Comparison of ENCODE assay signal across 1 cellular context in the genomic region with DNA sequence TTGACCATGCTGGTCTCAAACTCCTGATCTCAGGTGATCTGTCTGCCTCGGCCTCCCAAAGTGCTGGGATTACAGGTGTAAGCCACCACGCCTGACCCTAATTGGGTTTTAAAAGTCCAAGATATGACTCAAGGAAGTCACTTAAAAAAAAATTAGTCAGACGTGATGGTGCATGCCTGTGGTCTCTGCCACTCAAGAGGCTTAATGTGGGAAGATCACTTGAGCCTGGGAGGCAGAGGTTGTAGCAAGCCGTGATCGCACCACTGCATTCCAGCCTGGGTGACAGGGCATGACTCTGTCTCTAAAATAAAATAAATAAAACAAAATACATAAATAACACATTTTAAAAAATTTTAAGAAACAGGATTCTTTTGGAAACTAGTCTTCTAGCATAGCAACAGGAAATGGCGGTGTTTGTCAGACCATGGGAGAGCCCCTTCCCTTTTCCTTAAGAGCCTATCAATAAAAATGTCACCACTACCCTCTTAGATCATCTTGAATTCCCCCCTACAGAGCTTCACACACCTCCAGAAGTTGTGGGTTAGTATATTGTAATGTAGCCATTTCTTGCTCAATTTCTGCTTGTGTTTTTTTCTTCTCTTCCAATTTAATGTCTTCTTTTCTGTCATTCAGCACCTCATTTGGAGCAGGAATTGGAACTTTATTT.
TF ChIP-seq lines count a peak whose summit lies in the region.

No MANE protein-coding gene starts in this region.

TF ChIP-seq in HEK293, 187 proteins besides CTCF, POLR2A, EP300 and RAD21 (continued from another document):
- TF ChIP-seq ZNF19 (tag by site-specific recombination; IDR thresholded peaks at IDR 0.05; ENCODE audit: low read depth) (no peak), ZNF571 (tag by site-specific recombination; IDR thresholded peaks at IDR 0.05) (no peak), ZBTB6 (tag by site-specific recombination; IDR thresholded peaks at IDR 0.05) (no peak)
